Comparison of ENCODE assay signal across 24 cellular contexts in the genomic region with DNA sequence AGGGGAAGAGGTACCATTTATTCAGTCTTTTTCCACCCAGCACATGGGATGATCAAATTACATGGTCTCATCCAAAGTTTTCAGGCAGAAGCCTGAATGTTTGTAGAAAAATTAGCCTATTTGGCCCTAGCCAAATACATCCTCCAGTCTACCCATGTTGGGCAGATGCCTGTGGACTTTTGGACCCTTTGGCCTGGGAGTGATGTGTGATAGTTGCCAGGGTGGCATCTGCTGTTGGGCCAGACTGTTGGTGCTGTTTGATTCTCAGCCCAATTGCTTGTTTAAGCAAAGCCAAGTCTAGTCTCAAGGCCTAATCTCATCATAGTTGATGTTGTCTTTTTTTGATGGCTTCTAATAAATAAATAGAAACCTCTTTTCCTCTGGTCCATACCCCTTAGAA.
"Had no signal": no experiment of that assay in that cellular context is flagged by ENCODE, and none has a peak within 500 bp of the region (broad histone marks: within the 10 kb centered on the region; RNA-seq: fewer than 3 reads in every experiment).

No MANE protein-coding gene starts in this region.

- ATAC-seq: left cardiac atrium; left lung; mucosa of descending colon; naive thymus-derived CD8-positive, alpha-beta T cell; pancreas; stimulated activated memory B cell treated with anti-CD40 and anti-IgM and Interleukin-4, amounts not matched to agents 10 μg/mL and 1 μg/mL and 100 μg/mL, for 72 hours; stimulated activated naive CD8-positive, alpha-beta T cell treated with anti-CD3 and anti-CD28 coated beads, Interleukin-15, amount 100 ng/mL, for 72 hours had no signal

- DNase-seq: hippocampal formation; kidney glomerular epithelial cell; left cardiac atrium; left lung; midbrain; mucosa of descending colon; naive thymus-derived CD8-positive, alpha-beta T cell; nucleus accumbens; pancreas; posterior cingulate gyrus; retina; right cardiac atrium; sigmoid colon; stimulated activated CD4-positive, alpha-beta T cell treated with anti-CD3 and anti-CD28 coated beads, Interleukin-1b, Interleukin-23, amount 100 ng/mL, for 48 hours; stimulated activated CD4-positive, alpha-beta T cell treated with anti-CD3 and anti-CD28 coated beads, Interleukin-2, amount 100 ng/mL, for 48 hours; stimulated activated CD4-positive, alpha-beta T cell treated with anti-CD3 and anti-CD28 coated beads, Interleukin-4, amount 100 ng/mL, for 4 hours; stimulated activated CD8-positive, alpha-beta memory T cell treated with anti-CD3 and anti-CD28 coated beads, Interleukin-4, amount 100 ng/mL, for 48 hours; stimulated activated naive CD4-positive, alpha-beta T cell treated with Interleukin-2 at 50 U/mL for 16 hours; stimulated activated naive CD8-positive, alpha-beta T cell treated with anti-CD3 and anti-CD28 coated beads, Interleukin-15, amount 100 ng/mL, for 72 hours; testis; thyroid gland; trophoblast cell; upper lobe of right lung had no signal
